Comparison of ENCODE assay signal across 7 cellular contexts in genomic region chr2:241391892-241392665, GRCh38. TPM values are rescaled to one million over a fixed set of nuclear protein-coding genes. Genes with fewer than 3 reads are reported as not detected.
DNase-seq lines count a peak whose midpoint lies in the region; ATAC-seq, FAIRE-seq and TF ChIP-seq lines count a peak whose summit lies in the region.

No MANE protein-coding gene starts in this region.

- H3K9ac ChIP-seq in mammary epithelial cell (ENCODE audit: insufficient read depth, low read length), result no peak overlapping the region

- TF ChIP-seq EP300 in Ishikawa (IDR thresholded peaks at IDR 0.05; ENCODE audit: borderline replicate concordance), result no peak

- no peak overlapping the region for H3K4me3 ChIP-seq in mammary epithelial cell (replicated peaks in 1 of 3; ENCODE audit: insufficient read depth in 1 of 3, low read depth in 2 of 3, low read length in 3 of 3)
- H3K4me3 ChIP-seq in lung, result no peak overlapping the region

- peak; percentile 25 for FAIRE-seq in G401.6 (lab: Jason Lieb, UNC)

- peaks cover 23% of the 10 kb centered on the region for H3K4me1 ChIP-seq in mammary epithelial cell (ENCODE audit: insufficient read depth, low read length)
- peaks cover 0 to 4% of the 10 kb centered on the region in 2 donors for H3K4me1 ChIP-seq in lung (ENCODE audit: control insufficient read depth in 2 of 2, insufficient read depth in 2 of 2, low read length in 2 of 2)

- in situ Hi-C loops in mammary epithelial cell (cut with MboI; ENCODE audit: low sequenced_read_pairs in 2 of 2), result no loop called here

- intact Hi-C loops in mammary epithelial cell (cut with micrococcal nuclease), result loop anchor here (1.0 kb wide), 1 partner anchor 36 kb away; the partner anchor contains the start of gene FARP2

- no peak overlapping the region for H2AFZ ChIP-seq in mammary epithelial cell (ENCODE audit: low read depth, low read length)

- TF ChIP-seq RAD21 in Ishikawa (IDR thresholded peaks at IDR 0.05; ENCODE audit: low read depth), result peak; percentile 45; the same call in 1 of the 2 replicates

- ATAC-seq in lung (ENCODE audit: insufficient read depth, low FRiP score) (no peak), HG03045 (IDR thresholded peaks at IDR 0.05; ENCODE audit: unreplicated experiment) (no peak), GM19035 (IDR thresholded peaks at IDR 0.05; ENCODE audit: unreplicated experiment) (no peak)

- dilution Hi-C loops in mammary epithelial cell (cut with HindIII; ENCODE audit: low sequenced_read_pairs), result no loop called here

- H3K27me3 ChIP-seq in mammary epithelial cell (ENCODE audit: insufficient read depth, low read length) (no peaks in the 10 kb centered on the region), lung (ENCODE audit: control insufficient read depth, insufficient read depth) (no peaks in the 10 kb centered on the region)

- H3K9me3 ChIP-seq in mammary epithelial cell (replicated peaks; ENCODE audit: insufficient read depth, low read length) (no peaks in the 10 kb centered on the region), lung (ENCODE audit: control insufficient read depth in 2 of 2, insufficient read depth in 1 of 2, low read length in 1 of 2) (no peaks in the 10 kb centered on the region)

- CTCF ChIA-PET in mammary epithelial cell (lab: Charles Lee; ENCODE audit: low non-redundant PET), result interaction anchor here (0.6 kb wide), 1 partner anchor 326 kb away, joined by 4 read pairs; no protein-coding TSS in a partner anchor

- H3K36me3 ChIP-seq in mammary epithelial cell (ENCODE audit: insufficient read depth, low read length), result no peaks in the 10 kb centered on the region
- H3K36me3 ChIP-seq in lung (ENCODE audit: control insufficient read depth in 2 of 2, insufficient read depth in 2 of 2, low read length in 2 of 2), result peaks cover 0 to 3% of the 10 kb centered on the region in 2 donors

- H3K79me2 ChIP-seq in mammary epithelial cell (ENCODE audit: insufficient read depth, low read length), result peaks cover 20% of the 10 kb centered on the region

- H3K27ac ChIP-seq in mammary epithelial cell (ENCODE audit: insufficient read depth, low read depth, low read length) (no peak overlapping the region), lung (ENCODE audit: low read depth in 1 of 2, low read length in 1 of 2) (no peak overlapping the region)

- no TSS peak for BruUV-seq in mammary epithelial cell (replicated peaks; lab: Mats Ljungman, UMichigan)

- H4K20me1 ChIP-seq in mammary epithelial cell (ENCODE audit: insufficient read depth, low read length), result no peaks in the 10 kb centered on the region

- DNase-seq in mammary epithelial cell (peak; percentile 14), lung (ENCODE audit: low spot score) (peak; percentile 42), NCI-H187 (lab: John Stamatoyannopoulos, UW) (no peak)

- no peak overlapping the region for H3K4me2 ChIP-seq in mammary epithelial cell (ENCODE audit: insufficient read depth, low read depth, low read length)

- WGBS in mammary epithelial cell (ENCODE audit: low coverage, missing lambda C conversion rate), result 70% methylated on average over 6 of the region's 6 CpGs
- 80 to 85% methylated on average over 6 of the region's 6 CpGs for WGBS in lung, 2 donors

- TF ChIP-seq CTCF in mammary epithelial cell (conservative IDR thresholded peaks at IDR 0.05 in 1 of 2, IDR thresholded peaks at IDR 0.05 in 1 of 2; ENCODE audit: extremely low read depth in 1 of 2, insufficient read depth in 1 of 2, low read depth in 1 of 2, low read length in 2 of 2) (peak; percentile 13 to 55), lung (IDR thresholded peaks at IDR 0.05; ENCODE audit: control extremely low read depth, extremely low read depth) (peak; percentile 14)

TF ChIP-seq in Ishikawa, 13 proteins besides CTCF, POLR2A, EP300 and RAD21:
- no peak for TF ChIP-seq ZBTB7A (IDR thresholded peaks at IDR 0.05; ENCODE audit: low read depth)
- TF ChIP-seq REST (IDR thresholded peaks at IDR 0.05; ENCODE audit: low read depth), result no peak
- TF ChIP-seq TCF12 (IDR thresholded peaks at IDR 0.05; ENCODE audit: low read depth), result no peak
- no peak for TF ChIP-seq TAF1 (IDR thresholded peaks at IDR 0.05; ENCODE audit: low read depth)
- no peak for TF ChIP-seq MAX (IDR thresholded peaks at IDR 0.05)
- TF ChIP-seq FOXM1 (IDR thresholded peaks at IDR 0.05; ENCODE audit: borderline replicate concordance, low read depth), result no peak
- no peak for TF ChIP-seq USF1 (IDR thresholded peaks at IDR 0.05)
- TF ChIP-seq CREB1 (IDR thresholded peaks at IDR 0.05; ENCODE audit: low read depth), result no peak
- no peak for TF ChIP-seq CEBPB (IDR thresholded peaks at IDR 0.05)
- no peak for TF ChIP-seq NFIC (IDR thresholded peaks at IDR 0.05)

RNA-seq across cellular contexts. Expression of gene FARP2, which starts 36.0 kb away (rescaled TPM):
- total RNA-seq in mammary epithelial cell (10 to 100 TPM; 38.5 to 40.2 TPM), lung (10 to 100 TPM; 38.8 to 49.7 TPM)
- polyA plus RNA-seq in mammary epithelial cell (22.0 TPM), lung (10 to 100 TPM in 1 of 2 donors, 1 to 10 TPM in 1; 9.9 to 16.0 TPM)
- 103 TPM for polyA minus RNA-seq in mammary epithelial cell

Comparison
In these comparisons a context has a peak if more than half of its experiments do, and no peak if none do; other contexts are left out.
1. DNase-seq: peak in mammary epithelial cell (single experiment) and lung (single experiment); none in NCI-H187 (0 of 2).